Comparison of ENCODE assay signal across 8 cellular contexts in the genomic region with DNA sequence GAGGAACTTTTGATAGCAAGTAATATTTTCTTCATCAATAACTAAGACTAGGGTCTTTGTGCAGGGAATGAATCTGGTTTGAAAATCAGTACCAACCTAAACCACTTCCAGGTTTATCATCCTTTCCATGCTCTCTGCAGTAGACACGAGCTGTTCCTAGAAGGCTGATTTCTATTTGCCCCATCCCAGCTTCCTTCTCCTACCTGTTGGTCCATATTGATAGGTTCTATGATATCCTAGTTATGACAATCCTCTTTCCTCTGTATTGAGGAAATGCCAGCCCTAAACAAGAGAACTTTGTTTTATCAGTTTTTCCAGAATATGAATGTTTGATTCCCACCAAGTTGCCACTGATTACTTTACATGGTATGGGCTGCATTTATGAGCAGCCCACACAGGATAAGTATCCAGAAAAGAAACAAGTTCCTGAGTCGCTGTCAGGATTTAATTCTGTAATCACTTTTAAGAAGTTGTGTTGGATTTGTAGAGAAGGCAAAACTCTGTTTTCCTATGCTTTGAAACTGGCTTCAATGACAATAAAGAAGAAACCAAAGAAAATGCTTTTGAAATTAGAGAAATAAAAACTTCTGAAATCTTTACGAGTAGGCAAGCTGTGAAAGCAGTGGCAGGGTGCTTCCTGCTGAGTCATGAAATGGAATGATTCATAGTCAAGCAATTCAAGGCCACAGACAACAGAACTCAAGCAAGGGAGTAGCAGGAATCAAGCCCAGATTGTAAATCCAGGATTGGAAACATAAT. TPM values are rescaled to one million over a fixed set of nuclear protein-coding genes. Genes with fewer than 3 reads are reported as not detected.
DNase-seq lines count a peak whose midpoint lies in the region; ATAC-seq, FAIRE-seq and TF ChIP-seq lines count a peak whose summit lies in the region.

No MANE protein-coding gene starts in this region.

- no peak for FAIRE-seq in frontal cortex (lab: Jason Lieb, UNC)

- H3K27ac Mint-ChIP-seq in activated CD4-positive, alpha-beta memory T cell treated with anti-CD3 and anti-CD28 coated beads, Interleukin-2, amount 10 ng/mL, durations not matched to agents 7 days and 5 days = peak overlapping the region; percentile 27
- H3K27ac Mint-ChIP-seq in endothelial cell (ENCODE audit: unreplicated experiment) = no peak overlapping the region

- no peaks in the 10 kb centered on the region for H3K36me3 Mint-ChIP-seq in activated CD4-positive, alpha-beta memory T cell treated with anti-CD3 and anti-CD28 coated beads, Interleukin-2, amount 10 ng/mL, durations not matched to agents 7 days and 5 days (ENCODE audit: low read depth)
- no peaks in the 10 kb centered on the region for H3K36me3 Mint-ChIP-seq in endothelial cell (ENCODE audit: low read depth, unreplicated experiment)

- POLR2A ChIA-PET in activated CD4-positive, alpha-beta memory T cell treated with anti-CD3 and anti-CD28 coated beads, Interleukin-2, amount 10 ng/mL, durations not matched to agents 7 days and 5 days (lab: Charles Lee) = interaction anchor here (1.0 to 1.9 kb wide), 3 partner anchors 12 to 22 kb away, joined by 4 to 7 read pairs (median 4); no protein-coding TSS in a partner anchor

- no peak for TF ChIP-seq CTCF in AG10803 (conservative IDR thresholded peaks at IDR 0.05; ENCODE audit: low read length)
- TF ChIP-seq CTCF in endothelial cell (IDR thresholded peaks at IDR 0.05; ENCODE audit: unreplicated experiment) = no peak

- H3K27me3 Mint-ChIP-seq in activated CD4-positive, alpha-beta memory T cell treated with anti-CD3 and anti-CD28 coated beads, Interleukin-2, amount 10 ng/mL, durations not matched to agents 7 days and 5 days = no peaks in the 10 kb centered on the region
- no peaks in the 10 kb centered on the region for H3K27me3 Mint-ChIP-seq in endothelial cell (ENCODE audit: unreplicated experiment)

- peak; percentile 60 for ATAC-seq in GM18909 (IDR thresholded peaks at IDR 0.05; ENCODE audit: poor library complexity, unreplicated experiment)

- peak overlapping the region; percentile 34 for H3K4me3 ChIP-seq in AG10803 (ENCODE audit: low read length)

- CTCF ChIA-PET in activated CD4-positive, alpha-beta memory T cell treated with anti-CD3 and anti-CD28 coated beads, Interleukin-2, amount 10 ng/mL, durations not matched to agents 7 days and 5 days (lab: Charles Lee) = interaction anchor here (1.4 to 1.9 kb wide), 2 partner anchors 13 to 59 kb away, joined by 3 to 4 read pairs; no protein-coding TSS in a partner anchor

- no peaks in the 10 kb centered on the region for H3K9me3 Mint-ChIP-seq in activated CD4-positive, alpha-beta memory T cell treated with anti-CD3 and anti-CD28 coated beads, Interleukin-2, amount 10 ng/mL, durations not matched to agents 7 days and 5 days
- H3K9me3 Mint-ChIP-seq in endothelial cell (ENCODE audit: unreplicated experiment) = no peaks in the 10 kb centered on the region

- H3K4me3 Mint-ChIP-seq in activated CD4-positive, alpha-beta memory T cell treated with anti-CD3 and anti-CD28 coated beads, Interleukin-2, amount 10 ng/mL, durations not matched to agents 7 days and 5 days = no peak overlapping the region
- H3K4me3 Mint-ChIP-seq in endothelial cell (ENCODE audit: unreplicated experiment) = no peak overlapping the region

- peaks cover 20% of the 10 kb centered on the region for H3K4me1 Mint-ChIP-seq in activated CD4-positive, alpha-beta memory T cell treated with anti-CD3 and anti-CD28 coated beads, Interleukin-2, amount 10 ng/mL, durations not matched to agents 7 days and 5 days
- peaks cover 3% of the 10 kb centered on the region for H3K4me1 Mint-ChIP-seq in endothelial cell (ENCODE audit: unreplicated experiment)

- DNase-seq in AG10803 (ENCODE audit: low read depth) = peak; percentile 94
- DNase-seq in HT-29 (ENCODE audit: low spot score) = peak; percentile 93
- peak; percentile 47 for DNase-seq in activated CD4-positive, alpha-beta memory T cell treated with anti-CD3 and anti-CD28 coated beads, Interleukin-2, amount 10 ng/mL, durations not matched to agents 7 days and 5 days
- peak; percentile 8 to 49 for DNase-seq in frontal cortex (ENCODE audit: low spot score in 2 of 2)
- peak; percentile 70 for DNase-seq in pons (ENCODE audit: low spot score)
- no peak for DNase-seq in NCI-H1105 (lab: John Stamatoyannopoulos, UW)
- no peak for DNase-seq in endothelial cell (ENCODE audit: low spot score)

RNA-seq across cellular contexts. Expression of gene TANK, which starts 37.3 kb away (rescaled TPM):
- 52.2 and 55.8 TPM in 2 replicates for total RNA-seq in HT-29 (2014; rRNA removed; shearing (Covaris generic))
- 100 to 1,000 TPM; 118 to 126 TPM for total RNA-seq in activated CD4-positive, alpha-beta memory T cell treated with anti-CD3 and anti-CD28 coated beads, Interleukin-2, amount 10 ng/mL, durations not matched to agents 7 days and 5 days
- total RNA-seq in frontal cortex = 66.9 TPM
- 40.8 TPM for total RNA-seq in endothelial cell (ENCODE audit: unreplicated experiment)

Comparison
In these comparisons a context has a peak if more than half of its experiments do, and no peak if none do; other contexts are left out.
1. DNase-seq: peak in AG10803 (single experiment), HT-29 (single experiment), activated CD4-positive, alpha-beta memory T cell treated with anti-CD3 and anti-CD28 coated beads, Interleukin-2, amount 10 ng/mL, durations not matched to agents 7 days and 5 days (single experiment), frontal cortex (2 of 2) and pons (single experiment); none in NCI-H1105 (single experiment) and endothelial cell (single experiment).